Comparison of ENCODE assay signal across 10 cellular contexts in genomic region chr17:41464682-41465081, GRCh38. TPM values are rescaled to one million over a fixed set of nuclear protein-coding genes. Genes with fewer than 3 reads are reported as not detected.
DNase-seq lines count a peak whose midpoint lies in the region; ATAC-seq lines count a peak whose summit lies in the region.
"Had no signal": no experiment of that assay in that cellular context is flagged by ENCODE, and none has a peak within 500 bp of the region (broad histone marks: within the 10 kb centered on the region; RNA-seq: fewer than 3 reads in every experiment).

No MANE protein-coding gene starts in this region.

- DNase-seq in AG08396 (ENCODE audit: low spot score) = peak; percentile 75
- peak; percentile 87 for DNase-seq in NCI-H1105 treated with DMSO at 0.1 percent for 48 hours (lab: John Stamatoyannopoulos, UW)
- DNase-seq in dedifferentiated amniotic fluid mesenchymal stem cell (ENCODE audit: extremely low spot score) = peak; percentile 51
- peak; percentile 90 for DNase-seq in myocyte (ENCODE audit: low read depth)
- no peak for DNase-seq in SW480 (ENCODE audit: low spot score)
- DNase-seq in activated naive CD4-positive, alpha-beta T cell (lab: John Stamatoyannopoulos, UW) = no peak
- no peak for DNase-seq in activated T-cell treated with anti-CD3 and anti-CD28 coated beads for 4 hours
- DNase-seq: immature natural killer cell had no signal

- no peak for ATAC-seq in GM19455 (IDR thresholded peaks at IDR 0.05; ENCODE audit: unreplicated experiment)

RNA-seq across cellular contexts. Expression of gene KRT32, which starts 2.5 kb away (rescaled TPM):
- total RNA-seq in myocyte = not detected in 2 replicates
- polyA plus RNA-seq in myocyte (2012) = not detected
- total RNA-seq: SK-MEL-5 had no signal
- polyA plus RNA-seq: immature natural killer cell had no signal

RNA-seq across cellular contexts. Expression of gene KRT35, which starts 16.3 kb away (rescaled TPM):
- total RNA-seq in myocyte = not detected in 2 replicates
- polyA plus RNA-seq in myocyte (2012) = not detected
- total RNA-seq: SK-MEL-5 had no signal
- polyA plus RNA-seq: immature natural killer cell had no signal

RNA-seq across cellular contexts. Expression of gene KRT38, which starts 23.9 kb away (rescaled TPM):
- total RNA-seq in myocyte = not detected in 2 replicates
- polyA plus RNA-seq in myocyte (2012) = not detected
- total RNA-seq: SK-MEL-5 had no signal
- polyA plus RNA-seq: immature natural killer cell had no signal

RNA-seq across cellular contexts. Expression of gene KRT36, which starts 25.0 kb away (rescaled TPM):
- not detected in 2 replicates for total RNA-seq in myocyte
- not detected for polyA plus RNA-seq in myocyte (2012)
- total RNA-seq: SK-MEL-5 had no signal
- polyA plus RNA-seq: immature natural killer cell had no signal

RNA-seq across cellular contexts. Expression of gene KRT37, which starts 40.3 kb away (rescaled TPM):
- not detected in 2 replicates for total RNA-seq in myocyte
- polyA plus RNA-seq in myocyte (2012) = not detected
- total RNA-seq: SK-MEL-5 had no signal
- polyA plus RNA-seq: immature natural killer cell had no signal

Comparison
In these comparisons a context has a peak if more than half of its experiments do, and no peak if none do; other contexts are left out.
1. DNase-seq: peak in AG08396 (single experiment), NCI-H1105 treated with DMSO at 0.1 percent for 48 hours (single experiment), dedifferentiated amniotic fluid mesenchymal stem cell (single experiment) and myocyte (single experiment); none in SW480 (single experiment), activated naive CD4-positive, alpha-beta T cell (0 of 4) and activated T-cell treated with anti-CD3 and anti-CD28 coated beads for 4 hours (single experiment).